In the genomic region with DNA sequence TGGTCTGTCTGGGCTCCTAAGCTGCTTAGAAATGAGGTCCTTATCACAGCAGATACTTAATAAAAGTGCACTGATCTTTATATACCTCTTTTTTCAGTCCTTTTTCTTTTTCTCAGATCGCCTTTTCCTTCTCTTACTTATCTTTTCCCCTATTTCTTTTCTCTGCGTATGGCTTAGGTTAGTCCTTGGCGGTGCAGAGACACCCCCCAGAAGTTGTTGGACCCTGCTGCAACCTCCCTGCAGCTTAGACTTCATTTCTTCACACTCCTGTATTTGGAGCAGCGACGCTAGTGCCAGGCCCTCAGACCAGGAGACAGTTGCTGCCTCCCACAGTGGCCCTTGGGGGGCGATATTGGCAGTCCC, we compare ENCODE assay signal across 8 cellular contexts.
DNase-seq lines count a peak whose midpoint lies in the region; ATAC-seq and TF ChIP-seq lines count a peak whose summit lies in the region.

No MANE protein-coding gene starts in this region.

- no peaks in the 10 kb centered on the region for H3K9me3 ChIP-seq in neuronal stem cell (replicated peaks in 1 of 2; ENCODE audit: control insufficient read depth in 2 of 2, insufficient read depth in 1 of 2, low read depth in 1 of 2, low read length in 2 of 2)

- no peaks in the 10 kb centered on the region for H3K27me3 ChIP-seq in BJ (ENCODE audit: control insufficient read depth, insufficient read depth, low read length)
- H3K27me3 ChIP-seq in dorsolateral prefrontal cortex, result no peaks in the 10 kb centered on the region
- no peaks in the 10 kb centered on the region for H3K27me3 ChIP-seq in neuronal stem cell (ENCODE audit: control insufficient read depth in 3 of 3, insufficient read depth in 3 of 3, low read depth in 1 of 3, low read length in 3 of 3)

- no peak overlapping the region for H2BK12ac ChIP-seq in neuronal stem cell (ENCODE audit: low read length)

- WGBS in neuronal stem cell (ENCODE audit: extremely low coverage in 2 of 2, insufficient read length in 2 of 2, insufficient replicate concordance in 1 of 2), 2 donors, result no CpG with 5 or more reads among the region's 6 CpGs

- H4K8ac ChIP-seq in neuronal stem cell (ENCODE audit: low read depth, low read length), result no peak overlapping the region

- peaks cover 11 to 23% of the 10 kb centered on the region in 2 donors for H3K4me1 ChIP-seq in neuronal stem cell (ENCODE audit: control insufficient read depth in 2 of 2, insufficient read depth in 1 of 2, low read depth in 1 of 2, low read length in 2 of 2)

- no peak for ATAC-seq in HG02884 (IDR thresholded peaks at IDR 0.05; ENCODE audit: unreplicated experiment)

- H3K4me3 ChIP-seq in BJ (ENCODE audit: low read depth, low read length) (no peak overlapping the region), NB4 (ENCODE audit: low read depth, low read length) (peak overlapping the region; percentile 4), dorsolateral prefrontal cortex (peak overlapping the region in 4 of 59 donors; percentile 1 to 12 (median 4)), neuronal stem cell (ENCODE audit: low read length in 2 of 2) (peak overlapping the region in 1 of 2 donors; percentile 30)

- POLR2A ChIA-PET in BJ (lab: Charles Lee), result no interaction called here

- H2AFZ ChIP-seq in neuronal stem cell (ENCODE audit: low read length), result peak overlapping the region; percentile 72

- no peak overlapping the region for H3K4me2 ChIP-seq in neuronal stem cell (ENCODE audit: insufficient read depth, low read length, poor library complexity, severe bottlenecking)

- peak overlapping the region in 52 of 59 donors; percentile 11 to 90 (median 80) for H3K27ac ChIP-seq in dorsolateral prefrontal cortex
- H3K27ac ChIP-seq in neuronal stem cell (replicated peaks; ENCODE audit: low read length), result no peak overlapping the region

- H3K79me1 ChIP-seq in neuronal stem cell (ENCODE audit: low read depth, low read length), result no peaks in the 10 kb centered on the region

- no peak overlapping the region for H3K18ac ChIP-seq in neuronal stem cell (ENCODE audit: low read length)

- H4K91ac ChIP-seq in neuronal stem cell (ENCODE audit: low read depth, low read length, poor library complexity), result no peak overlapping the region

- intact Hi-C loops in dorsolateral prefrontal cortex (cut with DNase I) (loop anchor here in 1 of 2 donors (5.0 kb wide), 1 partner anchor 68 kb away; a partner anchor contains a TSS), posterior cingulate gyrus (cut with DNase I) (no loop called here)

- no peak overlapping the region for H3K14ac ChIP-seq in neuronal stem cell (ENCODE audit: low read length)

- H3K36me3 ChIP-seq in BJ (ENCODE audit: control insufficient read depth, insufficient read depth, low read length) (no peaks in the 10 kb centered on the region), neuronal stem cell (replicated peaks in 1 of 2; ENCODE audit: control insufficient read depth in 2 of 2, insufficient read depth in 2 of 2, low read length in 2 of 2) (no peaks in the 10 kb centered on the region)

- H2BK15ac ChIP-seq in neuronal stem cell (ENCODE audit: low read length), result no peak overlapping the region

- H2BK5ac ChIP-seq in neuronal stem cell (ENCODE audit: low read length), result no peak overlapping the region

- H3K9ac ChIP-seq in neuronal stem cell (ENCODE audit: low read depth, low read length, poor library complexity), result no peak overlapping the region

- TF ChIP-seq CTCF in BJ (IDR thresholded peaks at IDR 0.05; ENCODE audit: insufficient read depth, low read depth, low read length) (peak; percentile 51), NB4 (IDR thresholded peaks at IDR 0.05; ENCODE audit: low read depth, low read length) (peak; percentile 75), dorsolateral prefrontal cortex (IDR thresholded peaks at IDR 0.05 in 54 of 56, conservative IDR thresholded peaks at IDR 0.05 in 2 of 56; ENCODE audit: low read depth in 1 of 56, partially characterized antibody in 56 of 56) (peak in 1 of 56 donors; percentile 6)

- no peak for DNase-seq in BJ (ENCODE audit: low read depth)
- no peak for DNase-seq in NB4 (ENCODE audit: low read depth)
- peak in 1 of 10 donors; percentile 12 for DNase-seq in dorsolateral prefrontal cortex
- DNase-seq in neuronal stem cell (ENCODE audit: low spot score), result no peak
- no peak for DNase-seq in posterior cingulate gyrus
- DNase-seq in GOT3 (lab: John Stamatoyannopoulos, UW), result no peak
- no peak for DNase-seq in CD1c-positive myeloid dendritic cell (ENCODE audit: extremely low spot score)

- CTCF ChIA-PET in BJ (lab: Yijun Ruan, JAX), result interaction anchor here (1.1 to 1.8 kb wide), 5 partner anchors 9 to 78 kb away, joined by 4 to 5 read pairs (median 4); no protein-coding TSS in a partner anchor

- no peak overlapping the region for H3K4ac ChIP-seq in neuronal stem cell (ENCODE audit: low read length)

- no peak overlapping the region for H2BK120ac ChIP-seq in neuronal stem cell (ENCODE audit: low read depth, low read length)

- no peak overlapping the region for H3K23ac ChIP-seq in neuronal stem cell (ENCODE audit: low read depth, low read length, poor library complexity)

- no peak for TF ChIP-seq POLR2A in NB4 (IDR thresholded peaks at IDR 0.05; ENCODE audit: extremely low read depth, insufficient read length)

- H2AK5ac ChIP-seq in neuronal stem cell (ENCODE audit: low read depth, low read length), result no peak overlapping the region
